Comparison of ENCODE assay signal across 8 cellular contexts in the genomic region with DNA sequence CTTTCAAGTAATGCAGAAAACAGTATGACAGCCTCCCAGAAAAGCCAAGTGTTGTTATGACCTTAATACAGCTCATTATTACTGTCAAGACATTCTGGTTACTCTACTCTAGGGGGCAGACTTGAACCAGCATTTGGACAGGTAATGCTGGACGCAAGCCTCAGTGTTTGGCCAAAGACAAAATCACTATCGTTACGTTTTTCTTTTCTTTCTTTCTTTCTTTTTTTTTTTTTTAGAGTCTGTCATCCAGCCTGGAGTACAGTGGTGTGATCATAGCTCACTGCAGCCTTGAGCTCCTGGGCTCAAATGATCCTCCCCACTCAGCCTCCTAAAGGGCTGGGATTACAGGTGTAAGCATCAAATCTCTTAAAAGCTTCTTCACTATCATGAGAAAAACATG. TPM values are rescaled to one million over a fixed set of nuclear protein-coding genes. Genes with fewer than 3 reads are reported as not detected.
DNase-seq lines count a peak whose midpoint lies in the region; ATAC-seq and TF ChIP-seq lines count a peak whose summit lies in the region.

No MANE protein-coding gene starts in this region.

- intact Hi-C loops in prostate gland (cut with DNase I) = loop anchor here (1.0 to 10.0 kb wide), 2 partner anchors 127 to 332 kb away; no protein-coding TSS in a partner anchor

- H3K4me3 ChIP-seq in WERI-Rb-1 (ENCODE audit: low read depth, low read length) (no peak overlapping the region), prostate gland (no peak overlapping the region)

- DNase-seq in DMS114 treated with DMSO at 0.1 percent for 48 hours (lab: John Stamatoyannopoulos, UW; ENCODE audit: unreplicated experiment) = peak; percentile 18
- DNase-seq in NCI-H187 treated with DMSO at 0.1 percent for 48 hours (lab: John Stamatoyannopoulos, UW) = peak; percentile 10
- peak; percentile 21 for DNase-seq in WERI-Rb-1
- peak; percentile 63 for DNase-seq in glomerular visceral epithelial cell (ENCODE audit: extremely low spot score)
- DNase-seq in prostate gland (ENCODE audit: low spot score) = peak; percentile 36
- no peak for DNase-seq in T-helper 9 cell

- peak; percentile 90 for ATAC-seq in GM18907 (IDR thresholded peaks at IDR 0.05; ENCODE audit: unreplicated experiment)
- ATAC-seq in HG03045 (IDR thresholded peaks at IDR 0.05; ENCODE audit: unreplicated experiment) = peak; percentile 74

- no peak overlapping the region for H3K27ac ChIP-seq in WERI-Rb-1
- no peak overlapping the region for H3K27ac ChIP-seq in prostate gland

- 0% methylated on average over 3 of the region's 3 CpGs for WGBS in prostate gland

- no peaks in the 10 kb centered on the region for H3K4me1 ChIP-seq in prostate gland (replicated peaks)

- TF ChIP-seq CTCF in WERI-Rb-1 (IDR thresholded peaks at IDR 0.05; ENCODE audit: low read depth, low read length) (peak; percentile 70), prostate gland (IDR thresholded peaks at IDR 0.05) (peak; percentile 32 to 76 (median 67))

- H3K9me3 ChIP-seq in WERI-Rb-1 (ENCODE audit: severe bottlenecking) = peaks cover under 1% of the 10 kb centered on the region
- H3K9me3 ChIP-seq in prostate gland = no peaks in the 10 kb centered on the region

- H3K36me3 ChIP-seq in WERI-Rb-1 (no peaks in the 10 kb centered on the region), prostate gland (no peaks in the 10 kb centered on the region)

- no peak for TF ChIP-seq POLR2A in prostate gland (IDR thresholded peaks at IDR 0.05)

- H3K27me3 ChIP-seq in WERI-Rb-1 (ENCODE audit: insufficient read depth, low read depth, severe bottlenecking) = no peaks in the 10 kb centered on the region
- H3K27me3 ChIP-seq in prostate gland (replicated peaks; ENCODE audit: insufficient read depth) = no peaks in the 10 kb centered on the region

RNA-seq across cellular contexts. Expression of gene TMEM45A, which starts 29.4 kb away (rescaled TPM):
- total RNA-seq in prostate gland = 10 to 100 TPM in 1 of 2 donors, 1 to 10 TPM in 1; 6.3 to 11.8 TPM
